11 cellular contexts compared by ENCODE assay signal in the genomic region with DNA sequence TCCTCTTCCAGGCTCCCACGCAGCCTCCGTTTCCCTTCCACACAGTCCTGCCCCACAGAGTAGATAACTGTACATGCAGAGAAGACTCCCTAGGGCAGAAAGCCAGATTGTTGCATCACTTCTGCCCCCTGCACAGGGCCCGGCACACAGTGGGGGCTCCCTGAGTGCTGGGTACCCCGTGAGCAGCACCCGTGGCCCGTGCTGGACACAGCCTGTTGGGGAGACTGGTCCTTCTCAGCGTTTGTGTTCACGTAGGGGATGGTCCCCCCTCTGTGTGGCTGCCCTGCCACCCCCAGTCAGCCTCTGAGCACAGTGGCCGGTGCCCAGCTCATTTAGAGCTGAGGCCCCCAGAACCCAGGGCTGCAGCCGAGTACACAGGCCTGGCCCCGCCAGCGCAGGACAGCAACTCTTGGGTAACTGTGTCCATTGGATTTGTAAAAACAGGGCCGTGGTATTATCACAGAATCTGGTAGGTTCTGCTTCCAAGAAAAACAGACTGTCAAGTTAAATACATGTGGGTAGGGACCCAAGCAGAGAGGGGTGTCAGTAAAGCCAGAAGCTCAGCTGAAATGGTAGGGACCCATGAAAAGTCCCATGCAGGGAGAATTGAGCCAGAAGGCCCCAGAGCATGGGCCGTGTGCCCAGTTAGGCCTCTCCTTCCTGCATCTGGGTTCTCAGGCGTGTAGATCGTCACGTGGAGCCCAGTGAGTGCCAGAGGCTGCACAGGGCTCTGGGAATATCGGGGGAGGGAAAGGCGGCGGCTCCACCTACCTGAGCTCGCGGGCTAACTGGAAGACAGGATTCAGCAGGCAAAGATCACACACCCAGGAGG.
A peak's percentile ranks its signal among the peaks of the same experiment; 100 is the strongest.
DNase-seq lines count a peak whose midpoint lies in the region; ATAC-seq, FAIRE-seq and TF ChIP-seq lines count a peak whose summit lies in the region.
"Had no signal": no experiment of that assay in that cellular context is flagged by ENCODE, and none has a peak within 500 bp of the region (broad histone marks: within the 10 kb centered on the region; RNA-seq: fewer than 3 reads in every experiment).

No MANE protein-coding gene starts in this region.

- H4K20me1 ChIP-seq in IMR-90 (ENCODE audit: insufficient read depth, low read length) (peaks cover 9% of the 10 kb centered on the region), keratinocyte (ENCODE audit: control insufficient read depth, extremely low read depth, insufficient read depth, low read length) (no peaks in the 10 kb centered on the region)

- H2BK120ac ChIP-seq in IMR-90 (ENCODE audit: low read depth, low read length), result no peak overlapping the region

- BruUV-seq in IMR-90 (replicated peaks; lab: Mats Ljungman, UMichigan), result no TSS peak

- TF ChIP-seq CTCF in IMR-90 (conservative IDR thresholded peaks at IDR 0.05; ENCODE audit: low read depth, low read length) (no peak), bronchial epithelial cell (IDR thresholded peaks at IDR 0.05; ENCODE audit: insufficient read depth, low read length, severe bottlenecking) (no peak), keratinocyte (optimal IDR thresholded peaks at IDR 0.05 in 1 of 3, IDR thresholded peaks at IDR 0.05 in 1 of 3, conservative IDR thresholded peaks at IDR 0.05 in 1 of 3; ENCODE audit: extremely low read depth in 1 of 3, insufficient read depth in 2 of 3, low read length in 3 of 3) (no peak)

- POLR2A ChIA-PET in IMR-90 (lab: Charles Lee; ENCODE audit: unreplicated experiment), result no interaction called here

- H3K27me3 Mint-ChIP-seq in activated CD8-positive, alpha-beta memory T cell treated with anti-CD3 and anti-CD28 coated beads, Interleukin-2, amount 10 ng/mL, durations not matched to agents 7 days and 5 days, result no peaks in the 10 kb centered on the region

- no peak overlapping the region for H2AFZ ChIP-seq in IMR-90 (replicated peaks; ENCODE audit: low read length, poor library complexity)
- H2AFZ ChIP-seq in keratinocyte (ENCODE audit: control insufficient read depth, low read length), result peak overlapping the region; percentile 83

- no peak overlapping the region for H3K4ac ChIP-seq in IMR-90 (ENCODE audit: low read depth, low read length)

- H3K4me3 Mint-ChIP-seq in activated CD8-positive, alpha-beta memory T cell treated with anti-CD3 and anti-CD28 coated beads, Interleukin-2, amount 10 ng/mL, durations not matched to agents 7 days and 5 days, result no peak overlapping the region

- no peak for TF ChIP-seq RAD21 in IMR-90 (IDR thresholded peaks at IDR 0.05; ENCODE audit: low read length)

- H4K5ac ChIP-seq in IMR-90 (ENCODE audit: low read depth, low read length), result no peak overlapping the region

- no peak overlapping the region for H2AK5ac ChIP-seq in IMR-90 (ENCODE audit: low read depth, low read length)

- no peak overlapping the region for H3K9ac ChIP-seq in IMR-90 (ENCODE audit: low read depth, low read length)
- H3K9ac ChIP-seq in keratinocyte (ENCODE audit: control insufficient read depth, extremely low read depth, insufficient read depth, low read length), result peak overlapping the region; percentile 52

- DNase-seq in IMR-90 (peak; percentile 28), bronchial epithelial cell (ENCODE audit: low read depth) (peak; percentile 90), keratinocyte (ENCODE audit: low read depth, low spot score) (peak; percentile 46), OCI-M2 (lab: John Stamatoyannopoulos, UW; ENCODE audit: unreplicated experiment) (no peak)
- DNase-seq in activated CD4-positive, alpha-beta T cell treated with anti-CD3 and anti-CD28 coated beads, Interleukin-2, amount 50 U/mL, for 4 hours, result no peak
- DNase-seq in activated CD8-positive, alpha-beta memory T cell treated with anti-CD3 and anti-CD28 coated beads, Interleukin-2, amount 10 ng/mL, durations not matched to agents 7 days and 5 days, result no peak
- DNase-seq: stimulated activated naive CD8-positive, alpha-beta T cell treated with anti-CD3 and anti-CD28 coated beads, Interleukin-15, Interleukin-2, amounts not matched to agents 100 U/mL and 50 U/mL, for 24 hours had no signal

- H3K4me3 ChIP-seq in IMR-90 (ENCODE audit: insufficient read depth, low read depth, low read length) (no peak overlapping the region), bronchial epithelial cell (ENCODE audit: low read depth, low read length) (no peak overlapping the region), keratinocyte (ENCODE audit: control insufficient read depth in 2 of 3, extremely low read depth in 1 of 3, insufficient read depth in 2 of 3, low read depth in 1 of 3, low read length in 3 of 3) (peak overlapping the region in 1 of 3 experiments; percentile 46), skin epidermis (no peak overlapping the region)

- H3K9me1 ChIP-seq in IMR-90 (ENCODE audit: insufficient read depth, low read length), result peaks cover 13% of the 10 kb centered on the region
- H3K9me1 ChIP-seq in keratinocyte (ENCODE audit: control insufficient read depth, extremely low read depth, insufficient read depth, low read length), result no peaks in the 10 kb centered on the region

- H4K8ac ChIP-seq in IMR-90 (ENCODE audit: low read depth in 2 of 2, low read length in 2 of 2), result no peak overlapping the region

- H3K4me1 ChIP-seq in IMR-90 (ENCODE audit: control insufficient read depth, insufficient read depth, low read length), result peaks cover 2% of the 10 kb centered on the region; the same call in 1 of the 2 replicates
- H3K4me1 ChIP-seq in keratinocyte (ENCODE audit: control insufficient read depth, extremely low read depth, insufficient read depth, low read length), result peaks cover 16% of the 10 kb centered on the region

- H2BK15ac ChIP-seq in IMR-90 (ENCODE audit: low read depth, low read length), result no peak overlapping the region

- H3K36me3 ChIP-seq in IMR-90 (ENCODE audit: control insufficient read depth, insufficient read depth, low read length), result no peaks in the 10 kb centered on the region
- H3K36me3 ChIP-seq in bronchial epithelial cell (ENCODE audit: control insufficient read depth, insufficient read depth, low read length), result no peaks in the 10 kb centered on the region
- H3K36me3 ChIP-seq in keratinocyte (ENCODE audit: control insufficient read depth in 2 of 2, extremely low read depth in 1 of 2, insufficient read depth in 2 of 2, low read length in 2 of 2), result no peaks in the 10 kb centered on the region

- in situ Hi-C loops in IMR-90 (cut with MboI; ENCODE audit: low sequenced_read_pairs), result no loop called here

- no peak overlapping the region for H2BK5ac ChIP-seq in IMR-90 (ENCODE audit: low read depth, low read length, poor library complexity, severe bottlenecking)

- no peak overlapping the region for H3K14ac ChIP-seq in IMR-90 (replicated peaks; ENCODE audit: low read depth, low read length)

- no peak overlapping the region for H2BK20ac ChIP-seq in IMR-90 (ENCODE audit: low read depth, low read length)

- dilution Hi-C loops in IMR-90 (cut with HindIII; ENCODE audit: low sequenced_read_pairs, unreplicated experiment), result no loop called here
- dilution Hi-C loops in keratinocyte (cut with MboI; ENCODE audit: extremely low pct_ligation_motif_present, low sequenced_read_pairs), result no loop called here

- H3K4me1 Mint-ChIP-seq in activated CD8-positive, alpha-beta memory T cell treated with anti-CD3 and anti-CD28 coated beads, Interleukin-2, amount 10 ng/mL, durations not matched to agents 7 days and 5 days, result no peaks in the 10 kb centered on the region

- CTCF ChIA-PET in IMR-90 (lab: Yijun Ruan, JAX), result no interaction called here
- CTCF ChIA-PET in activated CD8-positive, alpha-beta memory T cell treated with anti-CD3 and anti-CD28 coated beads, Interleukin-2, amount 10 ng/mL, durations not matched to agents 7 days and 5 days (lab: Charles Lee), result no interaction called here

- no peak overlapping the region for H3K27ac Mint-ChIP-seq in activated CD8-positive, alpha-beta memory T cell treated with anti-CD3 and anti-CD28 coated beads, Interleukin-2, amount 10 ng/mL, durations not matched to agents 7 days and 5 days

- H3K4me2 ChIP-seq in IMR-90 (ENCODE audit: low read depth, low read length), result no peak overlapping the region
- H3K4me2 ChIP-seq in keratinocyte (ENCODE audit: control insufficient read depth, extremely low read depth, insufficient read depth, low read depth, low read length), result peak overlapping the region; percentile 75

- H3K9me3 ChIP-seq in IMR-90 (ENCODE audit: control insufficient read depth, insufficient read depth, low read length), result no peaks in the 10 kb centered on the region
- H3K9me3 ChIP-seq in keratinocyte (ENCODE audit: control insufficient read depth, low read depth, low read length), result no peaks in the 10 kb centered on the region

- no peaks in the 10 kb centered on the region for H3K9me3 Mint-ChIP-seq in activated CD8-positive, alpha-beta memory T cell treated with anti-CD3 and anti-CD28 coated beads, Interleukin-2, amount 10 ng/mL, durations not matched to agents 7 days and 5 days (ENCODE audit: low read depth)

- no peak overlapping the region for H3K23ac ChIP-seq in IMR-90 (ENCODE audit: low read depth, low read length)

- H3K79me2 ChIP-seq in keratinocyte (ENCODE audit: control insufficient read depth, insufficient read depth, low read length), result no peaks in the 10 kb centered on the region

- FAIRE-seq in bronchial epithelial cell (lab: Jason Lieb, UNC), result no peak
- peak; percentile 90 for FAIRE-seq in keratinocyte (lab: Jason Lieb, UNC)
- FAIRE-seq: G401.6, RCC 7860 had no signal

- no peak overlapping the region for H4K91ac ChIP-seq in IMR-90 (ENCODE audit: insufficient read depth, low read depth, low read length)

- H3K27ac ChIP-seq in IMR-90 (ENCODE audit: insufficient read depth, low read length) (no peak overlapping the region), keratinocyte (ENCODE audit: control insufficient read depth, insufficient read depth, low read length) (peak overlapping the region; percentile 49), skin epidermis (peak overlapping the region in 15 of 21 experiments; percentile 7 to 79 (median 34))

- no peaks in the 10 kb centered on the region for H3K36me3 Mint-ChIP-seq in activated CD8-positive, alpha-beta memory T cell treated with anti-CD3 and anti-CD28 coated beads, Interleukin-2, amount 10 ng/mL, durations not matched to agents 7 days and 5 days

- H3K27me3 ChIP-seq in IMR-90 (ENCODE audit: control insufficient read depth, insufficient read depth, low read length), result no peaks in the 10 kb centered on the region
- H3K27me3 ChIP-seq in bronchial epithelial cell (ENCODE audit: control insufficient read depth, insufficient read depth, low read length), result no peaks in the 10 kb centered on the region
- H3K27me3 ChIP-seq in keratinocyte (ENCODE audit: control insufficient read depth, extremely low read depth, insufficient read depth, low read length), result no peaks in the 10 kb centered on the region

- 64% methylated on average over 6 of the region's 22 CpGs; no CpG with 5 or more reads in 1 of the 2 experiments for WGBS in IMR-90 (ENCODE audit: extremely low coverage in 2 of 2, insufficient read length in 1 of 2), 2 experiments

- TF ChIP-seq POLR2A in IMR-90 (IDR thresholded peaks at IDR 0.05; ENCODE audit: low read depth, low read length), result no peak

- peak overlapping the region; percentile 62 for H2AK9ac ChIP-seq in IMR-90 (replicated peaks; ENCODE audit: low read depth, low read length, poor library complexity)

- intact Hi-C loops in IMR-90 (cut with micrococcal nuclease), result no loop called here

- no peak overlapping the region for H3K18ac ChIP-seq in IMR-90 (ENCODE audit: low read depth, low read length)

- no peaks in the 10 kb centered on the region for H3K79me1 ChIP-seq in IMR-90 (ENCODE audit: low read depth in 1 of 2, low read length in 2 of 2)

- ATAC-seq in IMR-90 (ENCODE audit: low read depth), result 0 out of 2 replicates have a peak, but pooled peaks have one; percentile 10
- ATAC-seq in activated CD8-positive, alpha-beta memory T cell treated with anti-CD3 and anti-CD28 coated beads, Interleukin-2, amount 10 ng/mL, durations not matched to agents 7 days and 5 days, result no peak
- no peak for ATAC-seq in HG03045 (IDR thresholded peaks at IDR 0.05; ENCODE audit: unreplicated experiment)
- ATAC-seq: stimulated activated naive CD8-positive, alpha-beta T cell treated with anti-CD3 and anti-CD28 coated beads, Interleukin-15, Interleukin-2, amounts not matched to agents 100 U/mL and 50 U/mL, for 24 hours had no signal

- H3K56ac ChIP-seq in IMR-90 (ENCODE audit: extremely low read depth, insufficient read depth, low read length), result no peak overlapping the region

Comparison
In these comparisons a context has a peak if more than half of its experiments do, and no peak if none do; other contexts are left out.
1. DNase-seq: peak in IMR-90 (single experiment), bronchial epithelial cell (single experiment) and keratinocyte (single experiment); none in activated CD4-positive, alpha-beta T cell treated with anti-CD3 and anti-CD28 coated beads, Interleukin-2, amount 50 U/mL, for 4 hours (0 of 2), OCI-M2 (single experiment) and activated CD8-positive, alpha-beta memory T cell treated with anti-CD3 and anti-CD28 coated beads, Interleukin-2, amount 10 ng/mL, durations not matched to agents 7 days and 5 days (single experiment).